16 cellular contexts compared by ENCODE assay signal in the genomic region with DNA sequence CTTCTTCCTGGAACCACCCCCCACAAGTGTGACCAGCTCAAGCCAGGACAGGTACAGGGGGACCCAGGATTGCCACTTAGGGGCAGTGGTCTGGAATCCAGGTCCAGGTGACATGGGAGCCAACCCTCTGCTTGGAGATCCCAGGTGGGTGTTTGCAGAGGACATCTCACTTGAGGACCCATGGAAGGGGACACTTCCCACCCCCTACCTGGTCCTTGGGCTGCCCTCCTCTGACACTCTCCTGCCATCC.
A peak's percentile ranks its signal among the peaks of the same experiment; 100 is the strongest.
DNase-seq lines count a peak whose midpoint lies in the region; ATAC-seq, FAIRE-seq and TF ChIP-seq lines count a peak whose summit lies in the region.
"Had no signal": no experiment of that assay in that cellular context is flagged by ENCODE, and none has a peak within 500 bp of the region (broad histone marks: within the 10 kb centered on the region; RNA-seq: fewer than 3 reads in every experiment).

No MANE protein-coding gene starts in this region.

- H3K4me3 ChIP-seq in heart left ventricle (peak overlapping the region in 1 of 12 donors; percentile 20), H1 (ENCODE audit: extremely low read depth in 1 of 4, insufficient read depth in 2 of 4, low read depth in 3 of 4, low read length in 4 of 4) (no peak overlapping the region), vagina (peak overlapping the region in 1 of 2 donors; percentile 2)
- H3K4me3 ChIP-seq: lung, ovary had no signal

- no peak overlapping the region for H3K4me3 Mint-ChIP-seq in osteocyte (ENCODE audit: unreplicated experiment)
- H3K4me3 Mint-ChIP-seq in activated T-helper 2 cell treated with anti-CD3 and anti-CD28 coated beads, Interferon-gamma antibody, Interleukin-2, Interleukin-4, amounts not matched to agents 10 μg/mL and 5 μg/mL and 100 μg/mL, durations not matched to agents 14 hours and 24 hours and 36 hours (ENCODE audit: low read depth), result no peak overlapping the region
- H3K4me3 Mint-ChIP-seq: stimulated activated naive CD8-positive, alpha-beta T cell treated with anti-CD3 and anti-CD28 coated beads, Interleukin-15, amount 100 ng/mL, for 72 hours had no signal

- no peak for TF ChIP-seq EP300 in H1 (IDR thresholded peaks at IDR 0.05; ENCODE audit: borderline replicate concordance in 1 of 2, low read depth in 2 of 2, low read length in 2 of 2)

- H4K8ac ChIP-seq in H1 (ENCODE audit: extremely low read depth, insufficient read depth, low read length), result peak overlapping the region; percentile 77

- H3K9me3 ChIP-seq in heart left ventricle (no peaks in the 10 kb centered on the region), H1 (ENCODE audit: insufficient read depth in 2 of 2, low read depth in 1 of 2, low read length in 1 of 2) (no peaks in the 10 kb centered on the region), vagina (no peaks in the 10 kb centered on the region)
- H3K9me3 ChIP-seq: ovary had no signal

- peaks cover 2 to 5% of the 10 kb centered on the region in 2 experiments for H4K20me1 ChIP-seq in H1 (replicated peaks in 1 of 2; ENCODE audit: control insufficient read depth in 1 of 2, insufficient read depth in 2 of 2, low read length in 2 of 2)

- peak overlapping the region; percentile 21; the same call in 1 of the 2 replicates for H2BK20ac ChIP-seq in H1 (ENCODE audit: low read length)

- H3K79me1 ChIP-seq in H1 (ENCODE audit: low read depth, low read length), result no peaks in the 10 kb centered on the region; the same call in 1 of the 2 replicates

- no peak overlapping the region for H3K14ac ChIP-seq in H1 (ENCODE audit: insufficient read length)

- TF ChIP-seq CTCF in heart left ventricle (IDR thresholded peaks at IDR 0.05), result no peak
- TF ChIP-seq CTCF in H1 (IDR thresholded peaks at IDR 0.05; ENCODE audit: control extremely low read depth in 1 of 3, insufficient read depth in 1 of 3, low read depth in 1 of 3, low read length in 3 of 3), result no peak
- no peak for TF ChIP-seq CTCF in osteocyte (IDR thresholded peaks at IDR 0.05)
- TF ChIP-seq CTCF in vagina (IDR thresholded peaks at IDR 0.05), result no peak

- POLR2A ChIA-PET in H1 (lab: Charles Lee; ENCODE audit: partially characterized antibody), result interaction anchor here (0.8 to 1.3 kb wide), 3 partner anchors 31 to 1506 kb away, joined by 3 to 4 read pairs (median 3); a partner anchor contains a TSS

- intact Hi-C loops in heart left ventricle (cut with DNase I) (no loop called here), left ventricle myocardium superior (cut with micrococcal nuclease) (no loop called here), vagina (cut with DNase I) (no loop called here)
- intact Hi-C loops in activated T-helper 2 cell treated with anti-CD3 and anti-CD28 coated beads, Interferon-gamma antibody, Interleukin-2, Interleukin-4, amounts not matched to agents 10 μg/mL and 5 μg/mL and 100 μg/mL, durations not matched to agents 14 hours and 24 hours and 36 hours (cut with micrococcal nuclease), result no loop called here

- TF ChIP-seq RAD21 in H1 (IDR thresholded peaks at IDR 0.05 in 1 of 2, conservative IDR thresholded peaks at IDR 0.05 in 1 of 2; ENCODE audit: low read depth in 2 of 2, low read length in 2 of 2), result no peak

- TF ChIP-seq POLR2A in heart left ventricle (IDR thresholded peaks at IDR 0.05) (no peak), H1 (IDR thresholded peaks at IDR 0.05; ENCODE audit: control extremely low read depth in 1 of 2, low read depth in 2 of 2, low read length in 2 of 2) (no peak), vagina (IDR thresholded peaks at IDR 0.05) (no peak)

- CTCF ChIA-PET in H1 (lab: Charles Lee; ENCODE audit: partially characterized antibody), result interaction anchor here (1.7 to 1.9 kb wide), 4 partner anchors 10 to 143 kb away, joined by 5 to 8 read pairs (median 6); no protein-coding TSS in a partner anchor

- peaks cover 0 to 30% of the 10 kb centered on the region in 2 experiments; a peak in 2 of 4 replicates for H3K79me2 ChIP-seq in H1 (ENCODE audit: control insufficient read depth in 1 of 2, insufficient read depth in 2 of 2, low read length in 2 of 2)

- no peak overlapping the region for H3K18ac ChIP-seq in H1 (ENCODE audit: extremely low read depth, low read length)

- no peak overlapping the region for H3K4me2 ChIP-seq in H1 (ENCODE audit: insufficient read depth in 1 of 2, low read depth in 2 of 2, low read length in 2 of 2)

- peaks cover 76% of the 10 kb centered on the region for H3K4me1 Mint-ChIP-seq in osteocyte (ENCODE audit: unreplicated experiment)
- peaks cover 10% of the 10 kb centered on the region for H3K4me1 Mint-ChIP-seq in activated T-helper 2 cell treated with anti-CD3 and anti-CD28 coated beads, Interferon-gamma antibody, Interleukin-2, Interleukin-4, amounts not matched to agents 10 μg/mL and 5 μg/mL and 100 μg/mL, durations not matched to agents 14 hours and 24 hours and 36 hours (ENCODE audit: low read depth)

- H2BK12ac ChIP-seq in H1 (ENCODE audit: low read depth, low read length), result peak overlapping the region; percentile 87; the same call in 1 of the 2 replicates

- H2BK120ac ChIP-seq in H1 (replicated peaks; ENCODE audit: low read depth, low read length), result no peak overlapping the region

- H3K4ac ChIP-seq in H1 (replicated peaks; ENCODE audit: insufficient read length, low read depth, low read length), result no peak overlapping the region

- H3K27ac ChIP-seq in heart left ventricle (peak overlapping the region in 10 of 12 donors; percentile 79 to 94 (median 89)), H1 (ENCODE audit: low read depth, low read length) (peak overlapping the region; percentile 71), vagina (peak overlapping the region; percentile 77)
- H3K27ac ChIP-seq: ovary had no signal

- H2AFZ ChIP-seq in H1 (ENCODE audit: low read length), result no peak overlapping the region

- H3K23me2 ChIP-seq in H1 (ENCODE audit: low read depth, low read length), result peaks cover 5% of the 10 kb centered on the region; the same call in 1 of the 2 replicates

- no peak overlapping the region; the same call in 1 of the 2 replicates for H2BK15ac ChIP-seq in H1 (ENCODE audit: low read length)

- H3K36me3 ChIP-seq in heart left ventricle, result no peaks in the 10 kb centered on the region
- no peaks in the 10 kb centered on the region for H3K36me3 ChIP-seq in H1 (ENCODE audit: control insufficient read depth in 2 of 4, insufficient read depth in 4 of 4, low read length in 3 of 4)
- H3K36me3 ChIP-seq in vagina, result no peaks in the 10 kb centered on the region
- H3K36me3 ChIP-seq: ovary had no signal

- no peak overlapping the region; the same call in 1 of the 2 replicates for H2AK5ac ChIP-seq in H1 (ENCODE audit: low read depth, low read length)

- no peak overlapping the region for H3K23ac ChIP-seq in H1 (ENCODE audit: insufficient read length)

- ATAC-seq in heart left ventricle, result no peak
- no peak for ATAC-seq in left ventricle myocardium superior
- no peak for ATAC-seq in GM19463 (IDR thresholded peaks at IDR 0.05; ENCODE audit: unreplicated experiment)
- ATAC-seq: stimulated activated naive CD8-positive, alpha-beta T cell treated with anti-CD3 and anti-CD28 coated beads, Interleukin-15, amount 100 ng/mL, for 72 hours had no signal

- no peak overlapping the region for H3K56ac ChIP-seq in H1 (replicated peaks; ENCODE audit: insufficient read length, low read depth, low read length)

- no peak overlapping the region for H4K5ac ChIP-seq in H1 (ENCODE audit: insufficient read length, low read depth, low read length)

- H3K36me3 Mint-ChIP-seq in osteocyte (ENCODE audit: unreplicated experiment), result no peaks in the 10 kb centered on the region
- no peaks in the 10 kb centered on the region for H3K36me3 Mint-ChIP-seq in activated T-helper 2 cell treated with anti-CD3 and anti-CD28 coated beads, Interferon-gamma antibody, Interleukin-2, Interleukin-4, amounts not matched to agents 10 μg/mL and 5 μg/mL and 100 μg/mL, durations not matched to agents 14 hours and 24 hours and 36 hours (ENCODE audit: low read depth)

- peak overlapping the region; percentile 98 for H3K27ac Mint-ChIP-seq in osteocyte (ENCODE audit: unreplicated experiment)
- no peak overlapping the region for H3K27ac Mint-ChIP-seq in activated T-helper 2 cell treated with anti-CD3 and anti-CD28 coated beads, Interferon-gamma antibody, Interleukin-2, Interleukin-4, amounts not matched to agents 10 μg/mL and 5 μg/mL and 100 μg/mL, durations not matched to agents 14 hours and 24 hours and 36 hours
- H3K27ac Mint-ChIP-seq: stimulated activated naive CD8-positive, alpha-beta T cell treated with anti-CD3 and anti-CD28 coated beads, Interleukin-15, amount 100 ng/mL, for 72 hours had no signal

- H4K91ac ChIP-seq in H1 (replicated peaks; ENCODE audit: insufficient read length, low read length), result no peak overlapping the region

- DNase-seq in heart left ventricle, result no peak
- DNase-seq in left ventricle myocardium superior, result no peak
- DNase-seq in H1 (ENCODE audit: low read depth in 1 of 2, low spot score in 2 of 2), result no peak
- DNase-seq in osteocyte (ENCODE audit: extremely low spot score, unreplicated experiment), result no peak
- DNase-seq in vagina (ENCODE audit: extremely low spot score in 2 of 2), result no peak
- no peak for DNase-seq in SK-N-DZ (ENCODE audit: low spot score)
- DNase-seq in activated T-helper 2 cell treated with anti-CD3 and anti-CD28 coated beads, Interferon-gamma antibody, Interleukin-2, Interleukin-4, amounts not matched to agents 10 μg/mL and 5 μg/mL and 100 μg/mL, durations not matched to agents 14 hours and 24 hours and 36 hours (ENCODE audit: low spot score), result no peak
- DNase-seq: activated CD4-positive, CD25-positive, alpha-beta regulatory T cell; effector CD8-positive, alpha-beta T cell; stimulated activated naive CD8-positive, alpha-beta T cell treated with anti-CD3 and anti-CD28 coated beads, Interleukin-15, amount 100 ng/mL, for 72 hours had no signal

- H3K9me3 Mint-ChIP-seq in osteocyte (ENCODE audit: unreplicated experiment), result no peaks in the 10 kb centered on the region
- H3K9me3 Mint-ChIP-seq in activated T-helper 2 cell treated with anti-CD3 and anti-CD28 coated beads, Interferon-gamma antibody, Interleukin-2, Interleukin-4, amounts not matched to agents 10 μg/mL and 5 μg/mL and 100 μg/mL, durations not matched to agents 14 hours and 24 hours and 36 hours, result no peaks in the 10 kb centered on the region
- H3K9me3 Mint-ChIP-seq: stimulated activated naive CD8-positive, alpha-beta T cell treated with anti-CD3 and anti-CD28 coated beads, Interleukin-15, amount 100 ng/mL, for 72 hours had no signal

- H3K9ac ChIP-seq in H1 (replicated peaks in 1 of 4; ENCODE audit: extremely low read depth in 1 of 4, low read depth in 3 of 4, low read length in 3 of 4), result no peak overlapping the region

- no peaks in the 10 kb centered on the region for H3K27me3 Mint-ChIP-seq in osteocyte (ENCODE audit: unreplicated experiment)
- H3K27me3 Mint-ChIP-seq in activated T-helper 2 cell treated with anti-CD3 and anti-CD28 coated beads, Interferon-gamma antibody, Interleukin-2, Interleukin-4, amounts not matched to agents 10 μg/mL and 5 μg/mL and 100 μg/mL, durations not matched to agents 14 hours and 24 hours and 36 hours (ENCODE audit: low read depth), result peaks cover 22% of the 10 kb centered on the region

- H3K4me1 ChIP-seq in heart left ventricle (peaks cover 0 to 61% (median 22%) of the 10 kb centered on the region in 12 donors), H1 (replicated peaks in 1 of 4; ENCODE audit: control insufficient read depth in 3 of 4, insufficient read depth in 4 of 4, low read length in 3 of 4) (peaks cover 4 to 30% (median 25%) of the 10 kb centered on the region in 4 experiments), vagina (peaks cover 54% of the 10 kb centered on the region)

- peaks cover 4 to 14% (median 9%) of the 10 kb centered on the region in 9 donors for H3K27me3 ChIP-seq in heart left ventricle
- H3K27me3 ChIP-seq in H1 (replicated peaks in 1 of 4; ENCODE audit: control insufficient read depth in 3 of 4, extremely low read depth in 1 of 4, insufficient read depth in 3 of 4, low read length in 3 of 4), result peaks cover 0 to 8% (median 6%) of the 10 kb centered on the region in 4 experiments; a peak in 4 of 7 replicates
- no peaks in the 10 kb centered on the region for H3K27me3 ChIP-seq in vagina
- H3K27me3 ChIP-seq: ovary had no signal

- peak overlapping the region; percentile 63; the same call in 1 of the 2 replicates for H2BK5ac ChIP-seq in H1 (ENCODE audit: low read depth, low read length)

- FAIRE-seq in H1 (lab: Jason Lieb, UNC), result no peak
- FAIRE-seq: A204.1, GM19239, H54 had no signal
